In the genomic region with DNA sequence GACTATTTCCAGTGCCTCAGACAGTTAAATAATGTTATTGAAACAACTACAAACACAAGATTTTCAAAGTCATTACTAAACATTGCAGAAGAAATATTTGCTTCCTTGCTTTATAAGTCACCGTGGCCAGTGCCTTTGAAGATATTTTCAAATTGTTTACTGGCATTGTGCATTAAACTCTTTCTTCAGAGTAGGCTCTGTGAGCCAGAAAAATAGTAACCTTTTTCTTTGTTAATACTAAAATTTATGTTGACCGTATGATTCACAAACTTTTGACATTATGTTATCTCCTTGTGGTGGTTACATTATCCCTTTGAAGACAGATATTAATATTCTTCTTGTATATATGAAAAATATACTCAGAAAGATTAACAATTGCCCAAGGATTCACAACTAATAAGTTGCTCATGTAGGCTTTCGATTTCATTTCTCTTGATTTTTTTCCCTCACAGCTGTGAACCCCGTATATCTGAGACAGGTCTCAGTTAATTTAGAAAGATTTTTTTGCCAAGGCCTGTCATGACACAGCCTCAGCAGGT, we compare ENCODE assay signal across 35 cellular contexts.
DNase-seq lines count a peak whose midpoint lies in the region; ATAC-seq, FAIRE-seq and TF ChIP-seq lines count a peak whose summit lies in the region.
"Had no signal": no experiment of that assay in that cellular context is flagged by ENCODE, and none has a peak within 500 bp of the region (broad histone marks: within the 10 kb centered on the region; RNA-seq: fewer than 3 reads in every experiment).

No MANE protein-coding gene starts in this region.

- no peak for DNase-seq in MCF 10A (ENCODE audit: unreplicated experiment)
- DNase-seq in breast epithelium (ENCODE audit: low spot score in 2 of 2), result no peak
- DNase-seq in astrocyte (ENCODE audit: low read depth), result peak; percentile 16
- DNase-seq in fibroblast of the aortic adventitia (ENCODE audit: low read depth), result peak; percentile 40
- DNase-seq in immature natural killer cell, result no peak
- DNase-seq in MG63, result no peak
- no peak for DNase-seq in SJCRH30
- DNase-seq: 8988T; activated CD4-positive, alpha-beta T cell treated with anti-CD3 and anti-CD28 coated beads, Interleukin-2, amount 10 ng/mL, durations not matched to agents 24 days and 14 days; activated CD8-positive, alpha-beta memory T cell treated with anti-CD3 and anti-CD28 coated beads for 24 hours; activated effector memory CD4-positive, alpha-beta T cell treated with Interleukin-2 at 50 U/mL for 16 hours; activated T-cell treated with anti-CD3 and anti-CD28 coated beads, Interleukin-2, amount 50 U/mL, for 1 hour; aorta; Calu3; cortex of kidney; DMS79 treated with DMSO at 0.1 percent for 48 hours; effector memory CD4-positive, alpha-beta T cell; foreskin melanocyte; GDM1; heart left ventricle; kidney glomerular epithelial cell; lower lobe of right lung; NCI-H1417; NCI-H2029; NCI-H526; pancreas; retina; stimulated activated naive CD4-positive, alpha-beta T cell; T-helper 9 cell; upper lobe of right lung had no signal

- no peaks in the 10 kb centered on the region for H3K4me1 ChIP-seq in breast epithelium
- peaks cover 4% of the 10 kb centered on the region for H3K4me1 ChIP-seq in astrocyte (ENCODE audit: insufficient read depth, low read length)
- no peaks in the 10 kb centered on the region for H3K4me1 ChIP-seq in SJCRH30
- H3K4me1 ChIP-seq: heart left ventricle, lower lobe of right lung, pancreas, upper lobe of right lung had no signal

- ATAC-seq in GM18909 (IDR thresholded peaks at IDR 0.05; ENCODE audit: poor library complexity, unreplicated experiment), result no peak
- ATAC-seq: heart left ventricle, upper lobe of right lung had no signal

- no peaks in the 10 kb centered on the region for H3K27me3 Mint-ChIP-seq in MCF 10A (ENCODE audit: insufficient read depth, unreplicated experiment)
- H3K27me3 Mint-ChIP-seq in astrocyte (ENCODE audit: low read depth, unreplicated experiment), result no peaks in the 10 kb centered on the region
- H3K27me3 Mint-ChIP-seq in immature natural killer cell (ENCODE audit: low read depth in 3 of 3), result no peaks in the 10 kb centered on the region
- H3K27me3 Mint-ChIP-seq: activated CD4-positive, alpha-beta T cell treated with anti-CD3 and anti-CD28 coated beads, Interleukin-2, amount 10 ng/mL, durations not matched to agents 24 days and 14 days; activated naive CD8-positive, alpha-beta T cell had no signal

- H3K9ac ChIP-seq in astrocyte (ENCODE audit: low read length), result no peak overlapping the region

- intact Hi-C loops in MCF 10A (cut with micrococcal nuclease) (loop anchor here (2.0 to 5.0 kb wide), 4 partner anchors 61 to 133 kb away; no protein-coding TSS in a partner anchor), breast epithelium (cut with DNase I; ENCODE audit: low total_unique reads) (no loop called here)

- CTCF ChIA-PET in MCF 10A (lab: Yijun Ruan, JAX), result interaction anchor here (0.8 kb wide), 1 partner anchor 14 kb away, joined by 4 read pairs; no protein-coding TSS in a partner anchor

- H3K27ac Mint-ChIP-seq in MCF 10A (ENCODE audit: low read depth, unreplicated experiment) (peak overlapping the region; percentile 50), astrocyte (ENCODE audit: unreplicated experiment) (peak overlapping the region; percentile 36), immature natural killer cell (no peak overlapping the region)
- H3K27ac Mint-ChIP-seq: activated CD4-positive, alpha-beta T cell treated with anti-CD3 and anti-CD28 coated beads, Interleukin-2, amount 10 ng/mL, durations not matched to agents 24 days and 14 days; activated naive CD8-positive, alpha-beta T cell had no signal

- H3K79me2 ChIP-seq in astrocyte (ENCODE audit: insufficient read depth, low read length), result no peaks in the 10 kb centered on the region

- POLR2A ChIA-PET in MCF 10A (lab: Yijun Ruan, JAX), result interaction anchor here (0.6 to 1.9 kb wide), 6 partner anchors 9 to 229 kb away, joined by 3 to 6 read pairs (median 3); no protein-coding TSS in a partner anchor

- H3K9me3 ChIP-seq in breast epithelium (peaks cover 0 to 14% of the 10 kb centered on the region in 2 donors), astrocyte (ENCODE audit: insufficient read depth, low read depth, low read length) (no peaks in the 10 kb centered on the region), MG63 (peaks cover 26% of the 10 kb centered on the region), SJCRH30 (replicated peaks) (no peaks in the 10 kb centered on the region; the same call in 1 of the 2 replicates)
- H3K9me3 ChIP-seq: pancreas, upper lobe of right lung had no signal

- TF ChIP-seq CTCF in MCF 10A (IDR thresholded peaks at IDR 0.05; ENCODE audit: unreplicated experiment), result no peak
- TF ChIP-seq CTCF in breast epithelium (IDR thresholded peaks at IDR 0.05), result no peak
- no peak for TF ChIP-seq CTCF in astrocyte (IDR thresholded peaks at IDR 0.05; ENCODE audit: insufficient read depth, low read depth, low read length)
- TF ChIP-seq CTCF in fibroblast of the aortic adventitia (IDR thresholded peaks at IDR 0.05; ENCODE audit: insufficient read depth, low read length), result no peak

- no peak overlapping the region for H3K27ac ChIP-seq in breast epithelium
- no peak overlapping the region for H3K27ac ChIP-seq in astrocyte (ENCODE audit: low read depth, low read length)
- H3K27ac ChIP-seq in SJCRH30, result no peak overlapping the region
- H3K27ac ChIP-seq: heart left ventricle, lower lobe of right lung, pancreas, upper lobe of right lung, VCaP had no signal

- no TSS peak for BruUV-seq in MCF 10A (replicated peaks; lab: Mats Ljungman, UMichigan)

- H3K4me3 Mint-ChIP-seq in MCF 10A (ENCODE audit: unreplicated experiment) (no peak overlapping the region), astrocyte (ENCODE audit: unreplicated experiment) (no peak overlapping the region), immature natural killer cell (no peak overlapping the region)
- H3K4me3 Mint-ChIP-seq: activated CD4-positive, alpha-beta T cell treated with anti-CD3 and anti-CD28 coated beads, Interleukin-2, amount 10 ng/mL, durations not matched to agents 24 days and 14 days; activated naive CD8-positive, alpha-beta T cell; neural crest cell had no signal

- H3K36me3 Mint-ChIP-seq in MCF 10A (ENCODE audit: insufficient read depth, unreplicated experiment), result no peaks in the 10 kb centered on the region
- peaks cover 2% of the 10 kb centered on the region for H3K36me3 Mint-ChIP-seq in astrocyte (ENCODE audit: low read depth, unreplicated experiment)
- H3K36me3 Mint-ChIP-seq in immature natural killer cell, result peaks cover 1 to 10% (median 2%) of the 10 kb centered on the region in 3 donors

- H2AFZ ChIP-seq in astrocyte (ENCODE audit: low read depth, low read length), result no peak overlapping the region

- no peaks in the 10 kb centered on the region for H4K20me1 ChIP-seq in astrocyte (ENCODE audit: insufficient read depth, low read length)

- no peak overlapping the region for H3K4me2 ChIP-seq in astrocyte (ENCODE audit: low read length)

- H3K27me3 ChIP-seq in breast epithelium (no peaks in the 10 kb centered on the region), astrocyte (ENCODE audit: insufficient read depth, low read length) (no peaks in the 10 kb centered on the region), MG63 (no peaks in the 10 kb centered on the region), SJCRH30 (no peaks in the 10 kb centered on the region)
- H3K27me3 ChIP-seq: heart left ventricle, pancreas, upper lobe of right lung had no signal

- H3K4me1 Mint-ChIP-seq in MCF 10A (ENCODE audit: insufficient read depth, unreplicated experiment) (peaks cover 31% of the 10 kb centered on the region), astrocyte (ENCODE audit: low read depth, unreplicated experiment) (peaks cover 3% of the 10 kb centered on the region), immature natural killer cell (peaks cover 0 to 2% of the 10 kb centered on the region in 2 donors)
- H3K4me1 Mint-ChIP-seq: neural crest cell had no signal

- H3K36me3 ChIP-seq in breast epithelium, result no peaks in the 10 kb centered on the region
- H3K36me3 ChIP-seq in astrocyte (ENCODE audit: insufficient read depth, low read length), result no peaks in the 10 kb centered on the region
- no peaks in the 10 kb centered on the region for H3K36me3 ChIP-seq in MG63
- H3K36me3 ChIP-seq in SJCRH30, result no peaks in the 10 kb centered on the region
- H3K36me3 ChIP-seq: heart left ventricle, lower lobe of right lung, pancreas, upper lobe of right lung had no signal

- no peak for TF ChIP-seq POLR2A in breast epithelium (IDR thresholded peaks at IDR 0.05)

- no peak overlapping the region for H3K4me3 ChIP-seq in breast epithelium
- no peak overlapping the region for H3K4me3 ChIP-seq in astrocyte (ENCODE audit: insufficient read depth, low read depth, low read length)
- H3K4me3 ChIP-seq in fibroblast of the aortic adventitia (ENCODE audit: low read depth, low read length), result no peak overlapping the region
- H3K4me3 ChIP-seq in MG63, result no peak overlapping the region
- H3K4me3 ChIP-seq in SJCRH30, result no peak overlapping the region
- H3K4me3 ChIP-seq: heart left ventricle, lower lobe of right lung, pancreas, upper lobe of right lung had no signal

- no peak for FAIRE-seq in astrocyte (lab: Jason Lieb, UNC)
- FAIRE-seq: H1, pancreas had no signal

- H3K9me3 Mint-ChIP-seq in MCF 10A (ENCODE audit: unreplicated experiment) (peaks cover 11% of the 10 kb centered on the region), astrocyte (ENCODE audit: unreplicated experiment) (peaks cover 7% of the 10 kb centered on the region), immature natural killer cell (peaks cover 0 to 13% (median 7%) of the 10 kb centered on the region in 6 donors)

Comparison
In these comparisons a context has a peak if more than half of its experiments do, and no peak if none do; other contexts are left out.
1. DNase-seq: peak in astrocyte (single experiment) and fibroblast of the aortic adventitia (single experiment); none in MCF 10A (single experiment), breast epithelium (0 of 2), immature natural killer cell (0 of 3), MG63 (single experiment) and SJCRH30 (0 of 2).
2. H3K27ac Mint-ChIP-seq: peak in MCF 10A (single experiment) and astrocyte (single experiment); none in immature natural killer cell (0 of 6).